In genomic region chr1:41319106-41319755, GRCh38 we compare ENCODE assay signal across 26 cellular contexts. TPM values are rescaled to one million over a fixed set of nuclear protein-coding genes. Genes with fewer than 3 reads are reported as not detected.
DNase-seq lines count a peak whose midpoint lies in the region; ATAC-seq, FAIRE-seq and TF ChIP-seq lines count a peak whose summit lies in the region.
"Had no signal": no experiment of that assay in that cellular context is flagged by ENCODE, and none has a peak within 500 bp of the region (broad histone marks: within the 10 kb centered on the region; RNA-seq: fewer than 3 reads in every experiment).

No MANE protein-coding gene starts in this region.

- H3K36me3 ChIP-seq in heart left ventricle (no peaks in the 10 kb centered on the region), pancreas (no peaks in the 10 kb centered on the region), tibial artery (no peaks in the 10 kb centered on the region), endodermal cell (ENCODE audit: control insufficient read depth, insufficient read depth, low read length) (no peaks in the 10 kb centered on the region)
- H3K36me3 ChIP-seq: transverse colon had no signal

- no peak for TF ChIP-seq CTCF in heart left ventricle (IDR thresholded peaks at IDR 0.05)
- no peak for TF ChIP-seq CTCF in pancreas (IDR thresholded peaks at IDR 0.05)
- no peak for TF ChIP-seq CTCF in tibial artery (IDR thresholded peaks at IDR 0.05)
- no peak for TF ChIP-seq CTCF in endodermal cell (conservative IDR thresholded peaks at IDR 0.05)

- peaks cover under 1% of the 10 kb centered on the region for H3K27me3 Mint-ChIP-seq in endodermal cell (ENCODE audit: insufficient read depth)
- H3K27me3 Mint-ChIP-seq: activated CD8-positive, alpha-beta T cell treated with anti-CD3 and anti-CD28 coated beads for 36 hours had no signal

- H3K4me3 ChIP-seq in heart left ventricle (no peak overlapping the region), pancreas (no peak overlapping the region), tibial artery (no peak overlapping the region), endodermal cell (ENCODE audit: low read length) (no peak overlapping the region)
- H3K4me3 ChIP-seq: A549, GM23338, smooth muscle cell, transverse colon had no signal

- ATAC-seq in heart left ventricle (peak in 3 of 4 donors; percentile 12 to 44 (median 24)), pancreas (peak; percentile 73 to 84 (median 79))
- ATAC-seq: A549; activated CD4-positive, CD25-positive, alpha-beta regulatory T cell treated with anti-CD3 and anti-CD28 coated beads, Interleukin-2, amount 50 U/mL, for 24 hours; activated CD8-positive, alpha-beta T cell treated with anti-CD3 and anti-CD28 coated beads for 36 hours; GM23338; naive thymus-derived CD8-positive, alpha-beta T cell had no signal

- H3K27ac Mint-ChIP-seq in endodermal cell = no peak overlapping the region
- H3K27ac Mint-ChIP-seq: activated CD8-positive, alpha-beta T cell treated with anti-CD3 and anti-CD28 coated beads for 36 hours; GM23338; naive thymus-derived CD8-positive, alpha-beta T cell had no signal

- no peak overlapping the region for H3K9ac ChIP-seq in endodermal cell (ENCODE audit: extremely low read depth, low read length, poor library complexity, severe bottlenecking)

- WGBS in heart left ventricle, 4 donors = 46 to 65% (median 56%) methylated on average over 2 of the region's 2 CpGs
- 27 to 42% methylated on average over 2 of the region's 2 CpGs for WGBS in pancreas, 2 donors
- 91 to 96% methylated on average over 2 of the region's 2 CpGs for WGBS in endodermal cell (ENCODE audit: insufficient coverage in 1 of 2, insufficient read length in 1 of 2), 2 experiments

- H3K4me1 ChIP-seq in heart left ventricle (peaks cover 0 to 19% (median 13%) of the 10 kb centered on the region in 12 donors), pancreas (peaks cover 13 to 18% (median 14%) of the 10 kb centered on the region in 3 donors), tibial artery (peaks cover 0 to 21% (median 18%) of the 10 kb centered on the region in 4 donors), endodermal cell (ENCODE audit: control insufficient read depth, insufficient read depth, low read length) (peaks cover 6% of the 10 kb centered on the region)

- intact Hi-C loops in heart left ventricle (cut with DNase I) = loop anchor here in 2 of 10 donors (5.0 kb wide), 2 partner anchors 38 to 108 kb away; no protein-coding TSS in a partner anchor
- intact Hi-C loops in pancreas (cut with DNase I) = no loop called here
- intact Hi-C loops in tibial artery (cut with DNase I; ENCODE audit: low total_unique reads) = no loop called here

- peak; percentile 29 for DNase-seq in activated CD8-positive, alpha-beta memory T cell treated with anti-CD3 and anti-CD28 coated beads, Interleukin-2, amount 50 U/mL, for 48 hours
- DNase-seq in activated CD8-positive, alpha-beta memory T cell treated with anti-CD3 and anti-CD28 coated beads, Interleukin-2, amount 50 U/mL, for 4 hours = no peak
- peak in 1 of 5 donors; percentile 35 for DNase-seq in heart left ventricle
- DNase-seq in pancreas = peak in 3 of 6 donors; percentile 51 to 67 (median 64)
- no peak for DNase-seq in tibial artery
- DNase-seq in stimulated activated CD4-positive, alpha-beta T cell treated with anti-CD3 and anti-CD28 coated beads, Interleukin-2, amount 100 ng/mL, for 24 hours = no peak
- no peak for DNase-seq in endodermal cell
- no peak for DNase-seq in effector CD8-positive, alpha-beta T cell (lab: John Stamatoyannopoulos, UW)
- DNase-seq: activated CD8-positive, alpha-beta T cell treated with anti-CD3 and anti-CD28 coated beads for 36 hours; activated naive CD4-positive, alpha-beta T cell treated with anti-CD3 and anti-CD28 coated beads, Interleukin-2, amount 50 U/mL, for 16 hours; activated T-cell treated with anti-CD3 and anti-CD28 coated beads, Interleukin-2, amount 50 U/mL, for 48 hours; C1 segment of cervical spinal cord; mesendoderm; naive thymus-derived CD8-positive, alpha-beta T cell; NCI-H187 treated with DMSO at 0.1 percent for 48 hours; NCI-H2227 treated with DMSO at 0.1 percent for 48 hours; NCI-H748 treated with DMSO at 0.1 percent for 48 hours; SHP77; stimulated activated CD4-positive, alpha-beta T cell treated with anti-CD3 and anti-CD28 coated beads, Interleukin-4, amount 100 ng/mL, for 1 hour; stimulated activated naive CD4-positive, alpha-beta T cell; transverse colon had no signal

- no peaks in the 10 kb centered on the region for H3K27me3 ChIP-seq in heart left ventricle
- no peaks in the 10 kb centered on the region for H3K27me3 ChIP-seq in pancreas
- no peaks in the 10 kb centered on the region for H3K27me3 ChIP-seq in tibial artery
- no peaks in the 10 kb centered on the region for H3K27me3 ChIP-seq in endodermal cell (ENCODE audit: control insufficient read depth, insufficient read depth, low read length, poor library complexity, severe bottlenecking)
- H3K27me3 ChIP-seq: transverse colon had no signal

- no peak for TF ChIP-seq POLR2A in heart left ventricle (IDR thresholded peaks at IDR 0.05)

- H3K9me3 ChIP-seq in heart left ventricle (no peaks in the 10 kb centered on the region), pancreas (no peaks in the 10 kb centered on the region), tibial artery (no peaks in the 10 kb centered on the region), endodermal cell (ENCODE audit: control insufficient read depth, low read length) (no peaks in the 10 kb centered on the region)
- H3K9me3 ChIP-seq: A549, transverse colon had no signal

- H3K27ac ChIP-seq in heart left ventricle (peak overlapping the region in 11 of 12 donors; percentile 53 to 88 (median 77)), pancreas (peak overlapping the region in 3 of 4 donors; percentile 37 to 52 (median 42)), tibial artery (peak overlapping the region; percentile 32 to 79), endodermal cell (ENCODE audit: low read depth, low read length) (no peak overlapping the region)
- H3K27ac ChIP-seq: A549 had no signal

- no peaks in the 10 kb centered on the region for H3K36me3 Mint-ChIP-seq in endodermal cell (ENCODE audit: low read depth)
- H3K36me3 Mint-ChIP-seq: naive thymus-derived CD8-positive, alpha-beta T cell had no signal

- no peak overlapping the region for H3K4me3 Mint-ChIP-seq in endodermal cell
- H3K4me3 Mint-ChIP-seq: activated CD8-positive, alpha-beta T cell treated with anti-CD3 and anti-CD28 coated beads for 36 hours; GM23338; naive thymus-derived CD8-positive, alpha-beta T cell had no signal

- no peak for FAIRE-seq in pancreas (lab: Jason Lieb, UNC)
- FAIRE-seq: A549 had no signal

- peaks cover 15% of the 10 kb centered on the region for H3K4me1 Mint-ChIP-seq in endodermal cell
- H3K4me1 Mint-ChIP-seq: naive thymus-derived CD8-positive, alpha-beta T cell had no signal

- H3K9me3 Mint-ChIP-seq in endodermal cell = no peaks in the 10 kb centered on the region
- H3K9me3 Mint-ChIP-seq: activated CD8-positive, alpha-beta T cell treated with anti-CD3 and anti-CD28 coated beads for 36 hours; GM23338; naive thymus-derived CD8-positive, alpha-beta T cell had no signal

RNA-seq across cellular contexts. Expression of gene FOXO6, which starts 42.0 kb away (rescaled TPM):
- total RNA-seq in heart left ventricle (1 to 10 TPM in 8 of 9 donors, under 1 TPM in 1; 0.69 to 4.8 (median 1.4) TPM), pancreas (1 to 10 TPM in 4 of 6 donors, under 1 TPM in 2; 0.79 to 2.0 (median 1.2) TPM), endodermal cell (1 to 10 TPM; 1.7 to 1.8 TPM)
- polyA plus RNA-seq in heart left ventricle (under 1 TPM; 0.71 to 0.99 TPM), pancreas (1 to 10 TPM; 1.1 to 1.8 TPM)
- polyA plus RNA-seq in endodermal cell (2013, experiment 1 of 2) = 2.9 TPM
- 2.8 TPM for polyA plus RNA-seq in endodermal cell (2013, experiment 2 of 2)
- total RNA-seq: OCI-LY7 had no signal
- polyA plus RNA-seq: naive thymus-derived CD8-positive, alpha-beta T cell had no signal
